In genomic region chr15:59688888-59689625, GRCh38 we compare ENCODE assay signal across 1 cellular context.
TF ChIP-seq lines count a peak whose summit lies in the region.

Gene BNIP2, minus strand, starts transcription at chr15:59689320. Its CDS starts 6,863 bp downstream, at chr15:59682457.

TF ChIP-seq in K562, 482 proteins besides CTCF, POLR2A, EP300 and RAD21 (continued from another document):
- TF ChIP-seq NFIC (IDR thresholded peaks at IDR 0.05): 0 out of 2 replicates have a peak, but pooled peaks have one; percentile 44
- TF ChIP-seq SMAD4 (CRISPR knock-in tag; conservative IDR thresholded peaks at IDR 0.05): peak; percentile 55
- TF ChIP-seq, protein P1, sequence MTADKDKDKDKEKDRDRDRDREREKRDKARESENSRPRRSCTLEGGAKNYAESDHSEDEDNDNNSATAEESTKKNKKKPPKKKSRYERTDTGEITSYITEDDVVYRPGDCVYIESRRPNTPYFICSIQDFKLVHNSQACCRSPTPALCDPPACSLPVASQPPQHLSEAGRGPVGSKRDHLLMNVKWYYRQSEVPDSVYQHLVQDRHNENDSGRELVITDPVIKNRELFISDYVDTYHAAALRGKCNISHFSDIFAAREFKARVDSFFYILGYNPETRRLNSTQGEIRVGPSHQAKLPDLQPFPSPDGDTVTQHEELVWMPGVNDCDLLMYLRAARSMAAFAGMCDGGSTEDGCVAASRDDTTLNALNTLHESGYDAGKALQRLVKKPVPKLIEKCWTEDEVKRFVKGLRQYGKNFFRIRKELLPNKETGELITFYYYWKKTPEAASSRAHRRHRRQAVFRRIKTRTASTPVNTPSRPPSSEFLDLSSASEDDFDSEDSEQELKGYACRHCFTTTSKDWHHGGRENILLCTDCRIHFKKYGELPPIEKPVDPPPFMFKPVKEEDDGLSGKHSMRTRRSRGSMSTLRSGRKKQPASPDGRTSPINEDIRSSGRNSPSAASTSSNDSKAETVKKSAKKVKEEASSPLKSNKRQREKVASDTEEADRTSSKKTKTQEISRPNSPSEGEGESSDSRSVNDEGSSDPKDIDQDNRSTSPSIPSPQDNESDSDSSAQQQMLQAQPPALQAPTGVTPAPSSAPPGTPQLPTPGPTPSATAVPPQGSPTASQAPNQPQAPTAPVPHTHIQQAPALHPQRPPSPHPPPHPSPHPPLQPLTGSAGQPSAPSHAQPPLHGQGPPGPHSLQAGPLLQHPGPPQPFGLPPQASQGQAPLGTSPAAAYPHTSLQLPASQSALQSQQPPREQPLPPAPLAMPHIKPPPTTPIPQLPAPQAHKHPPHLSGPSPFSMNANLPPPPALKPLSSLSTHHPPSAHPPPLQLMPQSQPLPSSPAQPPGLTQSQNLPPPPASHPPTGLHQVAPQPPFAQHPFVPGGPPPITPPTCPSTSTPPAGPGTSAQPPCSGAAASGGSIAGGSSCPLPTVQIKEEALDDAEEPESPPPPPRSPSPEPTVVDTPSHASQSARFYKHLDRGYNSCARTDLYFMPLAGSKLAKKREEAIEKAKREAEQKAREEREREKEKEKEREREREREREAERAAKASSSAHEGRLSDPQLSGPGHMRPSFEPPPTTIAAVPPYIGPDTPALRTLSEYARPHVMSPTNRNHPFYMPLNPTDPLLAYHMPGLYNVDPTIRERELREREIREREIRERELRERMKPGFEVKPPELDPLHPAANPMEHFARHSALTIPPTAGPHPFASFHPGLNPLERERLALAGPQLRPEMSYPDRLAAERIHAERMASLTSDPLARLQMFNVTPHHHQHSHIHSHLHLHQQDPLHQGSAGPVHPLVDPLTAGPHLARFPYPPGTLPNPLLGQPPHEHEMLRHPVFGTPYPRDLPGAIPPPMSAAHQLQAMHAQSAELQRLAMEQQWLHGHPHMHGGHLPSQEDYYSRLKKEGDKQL (CRISPR knock-in tag; IDR thresholded peaks at IDR 0.05; ENCODE audit: borderline replicate concordance): no peak
- peak; percentile 68; the same call in 1 of the 2 replicates for TF ChIP-seq ZBTB12 (CRISPR knock-in tag; IDR thresholded peaks at IDR 0.05)
- TF ChIP-seq PHF21A (IDR thresholded peaks at IDR 0.05; ENCODE audit: borderline replicate concordance, low read depth): no peak
- TF ChIP-seq CBFB (CRISPR knock-in tag; IDR thresholded peaks at IDR 0.05): no peak
- TF ChIP-seq ZNF347 (CRISPR knock-in tag; IDR thresholded peaks at IDR 0.05; ENCODE audit: low read depth): no peak
- TF ChIP-seq CBX2 (IDR thresholded peaks at IDR 0.05; ENCODE audit: insufficient read depth, low read length, poor library complexity, severe bottlenecking): no peak
- no peak for TF ChIP-seq MCM2 (IDR thresholded peaks at IDR 0.05; ENCODE audit: low read depth)
- TF ChIP-seq ZBTB34 (CRISPR knock-in tag; IDR thresholded peaks at IDR 0.05): no peak
- 0 out of 2 replicates have a peak, but pooled peaks have one; percentile 35 for TF ChIP-seq ZNF830 (CRISPR knock-in tag; IDR thresholded peaks at IDR 0.05)
- TF ChIP-seq KAT2B (IDR thresholded peaks at IDR 0.05; ENCODE audit: low read depth, low read length): no peak
- TF ChIP-seq TAF7 (tag; IDR thresholded peaks at IDR 0.05): peak; percentile 16; the same call in 1 of the 2 replicates
- no peak for TF ChIP-seq EZH2 (IDR thresholded peaks at IDR 0.05; ENCODE audit: borderline replicate concordance, low read depth, low read length)
- TF ChIP-seq SIN3B (IDR thresholded peaks at IDR 0.05; ENCODE audit: low read depth): peak; percentile 78
- TF ChIP-seq CBFA2T3 (IDR thresholded peaks at IDR 0.05): 0 out of 2 replicates have a peak, but pooled peaks have one; percentile 7
- 0 out of 4 replicates have a peak, but pooled peaks of 1 of the 2 experiments have one; percentile 4 for TF ChIP-seq MLLT1 (IDR thresholded peaks at IDR 0.05)
